In the genomic region with DNA sequence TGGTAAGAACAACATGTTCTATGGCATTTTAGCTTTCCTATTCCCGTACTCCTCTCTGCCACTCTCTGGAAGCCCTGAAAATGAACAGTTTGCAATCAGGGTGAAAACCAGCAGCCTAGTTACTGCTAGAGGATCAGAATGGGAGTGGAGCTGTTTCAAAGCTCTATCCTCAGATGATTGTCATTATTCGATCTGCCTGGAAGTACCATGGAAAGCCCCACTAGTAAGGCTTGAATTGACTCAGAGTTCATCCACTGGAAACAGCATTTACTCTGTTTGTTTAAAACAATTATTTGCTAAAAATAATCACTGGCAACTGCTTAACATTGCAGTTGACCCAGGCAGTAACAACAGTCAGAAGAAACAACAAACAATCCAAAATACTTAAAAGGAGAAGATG, we compare ENCODE assay signal across 29 cellular contexts.
"Had no signal": no experiment of that assay in that cellular context is flagged by ENCODE, and none has a peak within 500 bp of the region (broad histone marks: within the 10 kb centered on the region; RNA-seq: fewer than 3 reads in every experiment).

No MANE protein-coding gene starts in this region.

- FAIRE-seq: colon had no signal

- H2AFZ ChIP-seq: hepatocyte had no signal

- H3K36me3 ChIP-seq: esophagus muscularis mucosa, gastrocnemius medialis, heart right ventricle had no signal

- H3K79me2 ChIP-seq: hepatocyte had no signal

- ATAC-seq: activated CD4-positive, alpha-beta T cell treated with anti-CD3 and anti-CD28 coated beads for 36 hours; activated CD8-positive, alpha-beta T cell treated with anti-CD3 and anti-CD28 coated beads for 36 hours; activated T-cell treated with anti-CD3 and anti-CD28 coated beads, Interleukin-2, amount 50 U/mL, for 4 hours; activated T-helper 17 cell treated with anti-CD3 and anti-CD28 coated beads, Interleukin-2, amount 50 U/mL, for 72 hours; body of pancreas; effector memory CD8-positive, alpha-beta T cell; gastrocnemius medialis; heart right ventricle had no signal

- H3K9me3 ChIP-seq: gastrocnemius medialis had no signal

- H3K27ac ChIP-seq: body of pancreas, esophagus muscularis mucosa, foreskin keratinocyte, gastrocnemius medialis, heart right ventricle, hepatocyte had no signal

- DNase-seq: activated CD4-positive, alpha-beta T cell treated with anti-CD3 and anti-CD28 coated beads for 36 hours; activated CD4-positive, alpha-beta T cell treated with anti-CD3 and anti-CD28 coated beads, Interleukin-2, amount 10 ng/mL, durations not matched to agents 7 days and 5 days; activated CD4-positive, alpha-beta T cell treated with anti-CD3 and anti-CD28 coated beads, Interleukin-2, amount 50 U/mL, for 48 hours; activated CD4-positive, CD25-positive, alpha-beta regulatory T cell; activated CD4-positive, CD25-positive, alpha-beta regulatory T cell treated with anti-CD3 and anti-CD28 coated beads, Interleukin-2, amount 50 U/mL, for 72 hours; activated CD8-positive, alpha-beta memory T cell treated with anti-CD3 and anti-CD28 coated beads for 24 hours; activated CD8-positive, alpha-beta T cell treated with anti-CD3 and anti-CD28 coated beads for 36 hours; activated effector memory CD4-positive, alpha-beta T cell treated with Interleukin-2 at 50 U/mL for 16 hours; activated gamma-delta T cell treated with Interleukin-2 at 50 U/mL for 16 hours; activated naive CD4-positive, alpha-beta T cell treated with anti-CD3 and anti-CD28 coated beads, Interleukin-2, amount 50 U/mL, for 16 hours; activated naive CD4-positive, alpha-beta T cell treated with Interleukin-2 at 50 U/mL for 16 hours; activated T-cell treated with anti-CD3 and anti-CD28 coated beads, Interleukin-2, amount 50 U/mL, for 4 hours; amniotic stem cell; aorta; body of pancreas; caudate nucleus; cortex of kidney; dermis blood vessel endothelial cell; effector CD4-positive, alpha-beta T cell; effector memory CD8-positive, alpha-beta T cell; erythroblast; foreskin keratinocyte; gastrocnemius medialis; heart right ventricle; T-helper 2 cell had no signal

- H3K27me3 ChIP-seq: body of pancreas, esophagus muscularis mucosa, foreskin keratinocyte, gastrocnemius medialis, heart right ventricle, hepatocyte had no signal

- H3K4me2 ChIP-seq: hepatocyte had no signal

- H3K4me1 ChIP-seq: body of pancreas, esophagus muscularis mucosa, gastrocnemius medialis, heart right ventricle had no signal

- H3K4me3 ChIP-seq: body of pancreas, esophagus muscularis mucosa, gastrocnemius medialis, heart right ventricle, hepatocyte had no signal
